In genomic region chr1:21022279-21023040, GRCh38 we compare ENCODE assay signal across 1 cellular context.
TF ChIP-seq lines count a peak whose summit lies in the region.

No MANE protein-coding gene starts in this region.

TF ChIP-seq in K562, 482 proteins besides CTCF, POLR2A, EP300 and RAD21 (continued from another document and continues in another):
- TF ChIP-seq RREB1 (CRISPR knock-in tag; IDR thresholded peaks at IDR 0.05), result no peak
- no peak for TF ChIP-seq POLR3A (IDR thresholded peaks at IDR 0.05; ENCODE audit: borderline replicate concordance, extremely low read depth, insufficient read depth, insufficient read length)
- no peak for TF ChIP-seq RBM22 (IDR thresholded peaks at IDR 0.05; ENCODE audit: low read depth, low read length, poor library complexity, severe bottlenecking)
- TF ChIP-seq NCOA4 (IDR thresholded peaks at IDR 0.05; ENCODE audit: partially characterized antibody), result no peak
- no peak; the same call in 1 of the 2 replicates for TF ChIP-seq TFAP4 (CRISPR knock-in tag; IDR thresholded peaks at IDR 0.05; ENCODE audit: borderline replicate concordance)
- TF ChIP-seq CAMTA2 (CRISPR knock-in tag; conservative IDR thresholded peaks at IDR 0.05), result peak; percentile 81; the same call in 1 of the 2 replicates
- TF ChIP-seq ZEB2 (IDR thresholded peaks at IDR 0.05), result peak; percentile 89
- TF ChIP-seq JUND (IDR thresholded peaks at IDR 0.05; ENCODE audit: borderline replicate concordance, low read depth, low read length), result peak; percentile 95
- TF ChIP-seq JUND (tag; IDR thresholded peaks at IDR 0.05; ENCODE audit: borderline replicate concordance, low read depth, low read length), result peak; percentile 98; the same call in 2 of the 3 replicates
- TF ChIP-seq SAP30 (IDR thresholded peaks at IDR 0.05; ENCODE audit: borderline replicate concordance, insufficient read depth, low read depth, low read length, poor library complexity, severe bottlenecking), result no peak
- peak; percentile 60; the same call in 1 of the 2 replicates for TF ChIP-seq CREM (IDR thresholded peaks at IDR 0.05; ENCODE audit: low read depth)
- no peak for TF ChIP-seq GTF3C2 (IDR thresholded peaks at IDR 0.05; ENCODE audit: borderline replicate concordance, extremely low read depth, insufficient read length)
- TF ChIP-seq ILK (tag; IDR thresholded peaks at IDR 0.05; ENCODE audit: borderline replicate concordance, low read depth), result no peak
- TF ChIP-seq POLR2B (IDR thresholded peaks at IDR 0.05; ENCODE audit: low read depth, partially characterized antibody), result peak; percentile 63
- no peak for TF ChIP-seq CBFA2T2 (conservative IDR thresholded peaks at IDR 0.05)
- TF ChIP-seq RBM34 (IDR thresholded peaks at IDR 0.05; ENCODE audit: borderline replicate concordance, insufficient read depth, low read length), result no peak
- no peak; the same call in 1 of the 2 replicates for TF ChIP-seq PML (IDR thresholded peaks at IDR 0.05; ENCODE audit: low read length)
- TF ChIP-seq STAT5A (IDR thresholded peaks at IDR 0.05; ENCODE audit: borderline replicate concordance, low read length), result peak; percentile 56
- TF ChIP-seq ZNF584 (CRISPR knock-in tag; IDR thresholded peaks at IDR 0.05; ENCODE audit: low read depth), result peak; percentile 88; the same call in 1 of the 2 replicates
- peak; percentile 100 for TF ChIP-seq MAFG (tag; conservative IDR thresholded peaks at IDR 0.05)
- peak in 1 of 2 experiments; percentile 94; a peak in 2 of 4 replicates for TF ChIP-seq TBL1XR1 (IDR thresholded peaks at IDR 0.05; ENCODE audit: low read length in 2 of 2)
- no peak for TF ChIP-seq RBM25 (IDR thresholded peaks at IDR 0.05; ENCODE audit: low read depth, low read length, severe bottlenecking)
- peak; percentile 42; the same call in 1 of the 2 replicates for TF ChIP-seq HINFP (tag; conservative IDR thresholded peaks at IDR 0.05; ENCODE audit: low read depth)
- no peak; the same call in 1 of the 2 replicates for TF ChIP-seq TCF3 (CRISPR knock-in tag; IDR thresholded peaks at IDR 0.05)
- peak; percentile 78 for TF ChIP-seq TRIM28 (IDR thresholded peaks at IDR 0.05)
- TF ChIP-seq ZNF75A (CRISPR knock-in tag; IDR thresholded peaks at IDR 0.05), result 0 out of 2 replicates have a peak, but pooled peaks have one; percentile 31
- TF ChIP-seq ZKSCAN3 (CRISPR knock-in tag; IDR thresholded peaks at IDR 0.05), result no peak
- no peak for TF ChIP-seq ZNF12 (CRISPR knock-in tag; IDR thresholded peaks at IDR 0.05)
- TF ChIP-seq MIER1 (IDR thresholded peaks at IDR 0.05; ENCODE audit: low read depth), result no peak
- peak; percentile 96 for TF ChIP-seq ARID3A (IDR thresholded peaks at IDR 0.05; ENCODE audit: borderline replicate concordance, low read depth, low read length)
- TF ChIP-seq ZNF263 (CRISPR knock-in tag; IDR thresholded peaks at IDR 0.05; ENCODE audit: borderline replicate concordance), result no peak
- no peak for TF ChIP-seq FOXA1 (IDR thresholded peaks at IDR 0.05; ENCODE audit: borderline replicate concordance)
- no peak for TF ChIP-seq MXI1 (IDR thresholded peaks at IDR 0.05; ENCODE audit: low read depth, low read length)
- TF ChIP-seq ZNF511 (CRISPR knock-in tag; IDR thresholded peaks at IDR 0.05), result no peak
- TF ChIP-seq REST (CRISPR knock-in tag; IDR thresholded peaks at IDR 0.05; ENCODE audit: low read depth), result no peak
- TF ChIP-seq ESRRA (IDR thresholded peaks at IDR 0.05; ENCODE audit: borderline replicate concordance, low read depth), result peak; percentile 54
- TF ChIP-seq LCOR (CRISPR knock-in tag; IDR thresholded peaks at IDR 0.05), result no peak
- peak; percentile 16 for TF ChIP-seq ARHGAP35 (IDR thresholded peaks at IDR 0.05; ENCODE audit: partially characterized antibody)
- peak; percentile 80; the same call in 1 of the 2 replicates for TF ChIP-seq MITF (IDR thresholded peaks at IDR 0.05)
- TF ChIP-seq SRSF9 (IDR thresholded peaks at IDR 0.05; ENCODE audit: borderline replicate concordance, low read depth, low read length), result no peak
- TF ChIP-seq L3MBTL2 (IDR thresholded peaks at IDR 0.05), result peak; percentile 74
- TF ChIP-seq DIDO1 (tag; IDR thresholded peaks at IDR 0.05; ENCODE audit: low read depth), result peak; percentile 19; the same call in 1 of the 2 replicates
- peak; percentile 56 for TF ChIP-seq SMAD3 (CRISPR knock-in tag; conservative IDR thresholded peaks at IDR 0.05)
- peak; percentile 68; the same call in 1 of the 2 replicates for TF ChIP-seq GATAD2A (IDR thresholded peaks at IDR 0.05)
